ENCODE assay signal across 19 cellular contexts in the genomic region with DNA sequence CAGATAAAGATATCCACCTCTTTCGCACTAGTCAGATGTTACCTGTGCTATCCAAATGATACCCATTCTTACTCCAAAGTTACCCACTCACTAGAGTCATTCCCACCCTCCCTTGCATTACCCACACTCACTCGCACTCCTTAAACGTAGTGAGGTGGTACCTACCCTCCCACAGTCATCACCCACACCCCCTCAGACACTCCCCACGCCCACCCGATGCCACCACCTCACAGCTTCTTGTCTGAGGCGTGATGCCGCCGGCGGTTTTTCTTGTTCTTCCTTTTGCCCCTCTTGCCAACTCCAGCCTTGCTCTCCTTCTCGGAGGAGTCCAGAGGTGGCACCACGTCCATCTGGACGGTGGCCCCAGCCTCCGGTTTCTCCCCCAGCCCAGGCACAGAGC. TPM values are rescaled to one million over a fixed set of nuclear protein-coding genes. Genes with fewer than 3 reads are reported as not detected.
A peak's percentile ranks its signal among the peaks of the same experiment; 100 is the strongest.
DNase-seq lines count a peak whose midpoint lies in the region; ATAC-seq lines count a peak whose summit lies in the region.
"Had no signal": no experiment of that assay in that cellular context is flagged by ENCODE, and none has a peak within 500 bp of the region (broad histone marks: within the 10 kb centered on the region; RNA-seq: fewer than 3 reads in every experiment).

No MANE protein-coding gene starts in this region.

- H3K27ac Mint-ChIP-seq in activated naive CD4-positive, alpha-beta T cell treated with anti-CD3 and anti-CD28 coated beads, Interleukin-2, amount 50 U/mL, for 24 hours, result no peak overlapping the region
- H3K27ac Mint-ChIP-seq in activated naive CD8-positive, alpha-beta T cell treated with anti-CD3 and anti-CD28 coated beads for 36 hours, result no peak overlapping the region
- no peak overlapping the region for H3K27ac Mint-ChIP-seq in stimulated activated naive CD8-positive, alpha-beta T cell treated with anti-CD3 and anti-CD28 coated beads, Interleukin-15, amount 100 ng/mL, for 72 hours

- DNase-seq in activated naive CD4-positive, alpha-beta T cell treated with anti-CD3 and anti-CD28 coated beads, Interleukin-2, amount 50 U/mL, for 16 hours, result no peak
- no peak for DNase-seq in activated naive CD8-positive, alpha-beta T cell treated with anti-CD3 and anti-CD28 coated beads for 36 hours
- no peak for DNase-seq in stimulated activated naive CD8-positive, alpha-beta T cell treated with anti-CD3 and anti-CD28 coated beads, Interleukin-15, amount 100 ng/mL, for 72 hours
- DNase-seq in GM03348 (ENCODE audit: low spot score), result no peak
- DNase-seq: activated CD4-positive, alpha-beta T cell treated with anti-CD3 and anti-CD28 coated beads for 4 hours; BE2C; left lung; NCI-H2107; stimulated activated CD4-positive, alpha-beta T cell treated with anti-CD3 and anti-CD28 coated beads, Interleukin-12 subunit alpha, Interleukin-12 subunit beta, amount 100 ng/mL, for 4 hours had no signal

- H3K27ac ChIP-seq in layer of hippocampus (ENCODE audit: low read depth, low read length), result peak overlapping the region; percentile 10
- H3K27ac ChIP-seq: left lung, pancreas, RWPE1, vagina had no signal

- H3K9me3 Mint-ChIP-seq in activated naive CD4-positive, alpha-beta T cell treated with anti-CD3 and anti-CD28 coated beads, Interleukin-2, amount 50 U/mL, for 24 hours, result no peaks in the 10 kb centered on the region
- no peaks in the 10 kb centered on the region for H3K9me3 Mint-ChIP-seq in activated naive CD8-positive, alpha-beta T cell treated with anti-CD3 and anti-CD28 coated beads for 36 hours
- H3K9me3 Mint-ChIP-seq in stimulated activated naive CD8-positive, alpha-beta T cell treated with anti-CD3 and anti-CD28 coated beads, Interleukin-15, amount 100 ng/mL, for 72 hours, result no peaks in the 10 kb centered on the region

- H3K27me3 Mint-ChIP-seq in activated naive CD4-positive, alpha-beta T cell treated with anti-CD3 and anti-CD28 coated beads, Interleukin-2, amount 50 U/mL, for 24 hours, result peaks cover 39% of the 10 kb centered on the region
- peaks cover 93% of the 10 kb centered on the region for H3K27me3 Mint-ChIP-seq in activated naive CD8-positive, alpha-beta T cell treated with anti-CD3 and anti-CD28 coated beads for 36 hours
- peaks cover 99% of the 10 kb centered on the region for H3K27me3 Mint-ChIP-seq in stimulated activated naive CD8-positive, alpha-beta T cell treated with anti-CD3 and anti-CD28 coated beads, Interleukin-15, amount 100 ng/mL, for 72 hours

- peaks cover 29% of the 10 kb centered on the region for H3K4me1 Mint-ChIP-seq in activated naive CD4-positive, alpha-beta T cell treated with anti-CD3 and anti-CD28 coated beads, Interleukin-2, amount 50 U/mL, for 24 hours
- H3K4me1 Mint-ChIP-seq in activated naive CD8-positive, alpha-beta T cell treated with anti-CD3 and anti-CD28 coated beads for 36 hours, result peaks cover 28% of the 10 kb centered on the region
- H3K4me1 Mint-ChIP-seq in stimulated activated naive CD8-positive, alpha-beta T cell treated with anti-CD3 and anti-CD28 coated beads, Interleukin-15, amount 100 ng/mL, for 72 hours, result peaks cover 35% of the 10 kb centered on the region

- no peak for ATAC-seq in stimulated activated naive CD8-positive, alpha-beta T cell treated with anti-CD3 and anti-CD28 coated beads, Interleukin-15, amount 100 ng/mL, for 72 hours
- ATAC-seq in HG02642 (IDR thresholded peaks at IDR 0.05; ENCODE audit: poor library complexity, unreplicated experiment) (no peak), GM18519 (IDR thresholded peaks at IDR 0.05; ENCODE audit: low FRiP score, unreplicated experiment) (no peak)

- H3K27me3 ChIP-seq in layer of hippocampus (ENCODE audit: control insufficient read depth, insufficient read depth, low read length), result no peaks in the 10 kb centered on the region
- H3K27me3 ChIP-seq: BE2C, pancreas, vagina had no signal

- peak overlapping the region; percentile 83 for H3K4me3 Mint-ChIP-seq in activated naive CD4-positive, alpha-beta T cell treated with anti-CD3 and anti-CD28 coated beads, Interleukin-2, amount 50 U/mL, for 24 hours
- peak overlapping the region; percentile 80 for H3K4me3 Mint-ChIP-seq in activated naive CD8-positive, alpha-beta T cell treated with anti-CD3 and anti-CD28 coated beads for 36 hours
- H3K4me3 Mint-ChIP-seq in stimulated activated naive CD8-positive, alpha-beta T cell treated with anti-CD3 and anti-CD28 coated beads, Interleukin-15, amount 100 ng/mL, for 72 hours, result peak overlapping the region; percentile 79 to 83

- no peaks in the 10 kb centered on the region for H3K36me3 Mint-ChIP-seq in activated naive CD4-positive, alpha-beta T cell treated with anti-CD3 and anti-CD28 coated beads, Interleukin-2, amount 50 U/mL, for 24 hours
- no peaks in the 10 kb centered on the region for H3K36me3 Mint-ChIP-seq in activated naive CD8-positive, alpha-beta T cell treated with anti-CD3 and anti-CD28 coated beads for 36 hours

RNA-seq across cellular contexts. Expression of a gene that starts 1.2 kb away (rescaled TPM):
- not detected for total RNA-seq in activated naive CD8-positive, alpha-beta T cell treated with anti-CD3 and anti-CD28 coated beads for 36 hours
- total RNA-seq: mononuclear cell, NCI-H460, subcutaneous adipose tissue had no signal

RNA-seq across cellular contexts. Expression of a gene that starts 14.2 kb away (rescaled TPM):
- under 1 TPM; 0.08 TPM for total RNA-seq in activated naive CD8-positive, alpha-beta T cell treated with anti-CD3 and anti-CD28 coated beads for 36 hours
- total RNA-seq: mononuclear cell, NCI-H460 had no signal

RNA-seq across cellular contexts. Expression of a gene that starts 43.8 kb away (rescaled TPM):
- 1 to 10 TPM; 6.0 to 6.3 TPM for total RNA-seq in activated naive CD8-positive, alpha-beta T cell treated with anti-CD3 and anti-CD28 coated beads for 36 hours
- total RNA-seq: mononuclear cell, NCI-H460 had no signal
